In genomic region chr17:63774141-63774981, GRCh38 we compare ENCODE assay signal across 7 cellular contexts. TPM values are rescaled to one million over a fixed set of nuclear protein-coding genes. Genes with fewer than 3 reads are reported as not detected.
A peak's percentile ranks its signal among the peaks of the same experiment; 100 is the strongest.
DNase-seq lines count a peak whose midpoint lies in the region; ATAC-seq, FAIRE-seq and TF ChIP-seq lines count a peak whose summit lies in the region.

Gene DDX42 (plus strand): TSS chr17:63774170. CDS start chr17:63787050, 12,880 bp downstream.

- peaks cover 35% of the 10 kb centered on the region for H3K4me1 ChIP-seq in upper lobe of right lung

- H3K4me3 Mint-ChIP-seq in activated T-helper 17 cell treated with anti-CD3 and anti-CD28 coated beads, Interleukin-2, amount 50 U/mL, for 72 hours, result peak within 1 kb of the TSS; percentile 93

- H2AFZ ChIP-seq in neural cell (ENCODE audit: low read depth, low read length), result peak within 1 kb of the TSS; percentile 51

- H3K9ac ChIP-seq in neural cell (ENCODE audit: low read length), result peak within 1 kb of the TSS; percentile 96

- H3K79me2 ChIP-seq in neural cell (replicated peaks; ENCODE audit: insufficient read depth, low read length), result peaks cover 78% of the 10 kb centered on the region

- H3K4me2 ChIP-seq in neural cell (ENCODE audit: low read length), result peak within 1 kb of the TSS; percentile 99

- TF ChIP-seq RAD21 in neural cell (conservative IDR thresholded peaks at IDR 0.05), result no peak

- H3K9me3 ChIP-seq in neural cell (ENCODE audit: low read length), result no peaks in the 10 kb centered on the region
- H3K9me3 ChIP-seq in upper lobe of right lung, result no peaks in the 10 kb centered on the region

- peak; percentile 2 for ATAC-seq in HG02623 (IDR thresholded peaks at IDR 0.05; ENCODE audit: unreplicated experiment)
- peak; percentile 8 for ATAC-seq in activated T-helper 17 cell treated with anti-CD3 and anti-CD28 coated beads, Interleukin-2, amount 50 U/mL, for 72 hours (replicated peaks)
- ATAC-seq in upper lobe of right lung, result peak; percentile 22

- H3K27ac Mint-ChIP-seq in activated T-helper 17 cell treated with anti-CD3 and anti-CD28 coated beads, Interleukin-2, amount 50 U/mL, for 72 hours, result peak within 1 kb of the TSS; percentile 98

- no peaks in the 10 kb centered on the region for H3K9me2 ChIP-seq in neural cell (ENCODE audit: insufficient read depth, low read length)

- H3K27ac ChIP-seq in neural cell (ENCODE audit: low read length) (peak within 1 kb of the TSS; percentile 90), upper lobe of right lung (peak within 1 kb of the TSS; percentile 98)

- DNase-seq in GM12892 (ENCODE audit: insufficient read length) (peak; percentile 40), NCI-H69 (lab: John Stamatoyannopoulos, UW) (peak; percentile 79), fibroblast of pulmonary artery (ENCODE audit: low read depth) (peak; percentile 62), upper lobe of right lung (peak; percentile 94)

- peaks cover 100% of the 10 kb centered on the region for H3K36me3 Mint-ChIP-seq in activated T-helper 17 cell treated with anti-CD3 and anti-CD28 coated beads, Interleukin-2, amount 50 U/mL, for 72 hours (ENCODE audit: low read depth)

- intact Hi-C loops in upper lobe of right lung (cut with DNase I), result no loop called here

- FAIRE-seq in GM12892 (lab: Jason Lieb, UNC), result no peak

- no peaks in the 10 kb centered on the region for H3K27me3 Mint-ChIP-seq in activated T-helper 17 cell treated with anti-CD3 and anti-CD28 coated beads, Interleukin-2, amount 50 U/mL, for 72 hours

- H3K9me3 Mint-ChIP-seq in activated T-helper 17 cell treated with anti-CD3 and anti-CD28 coated beads, Interleukin-2, amount 50 U/mL, for 72 hours, result no peaks in the 10 kb centered on the region

- no peak; the same call in 1 of the 2 replicates for TF ChIP-seq POLR2A in GM12892 (IDR thresholded peaks at IDR 0.05; ENCODE audit: low read depth, low read length)

- H3K27me3 ChIP-seq in neural cell (ENCODE audit: insufficient read depth, low read depth, low read length), result no peaks in the 10 kb centered on the region
- H3K27me3 ChIP-seq in upper lobe of right lung, result no peaks in the 10 kb centered on the region

- peaks cover 27% of the 10 kb centered on the region for H3K4me1 Mint-ChIP-seq in activated T-helper 17 cell treated with anti-CD3 and anti-CD28 coated beads, Interleukin-2, amount 50 U/mL, for 72 hours

- TF ChIP-seq CTCF in fibroblast of pulmonary artery (IDR thresholded peaks at IDR 0.05; ENCODE audit: low read length, missing control alignments) (no peak), neural cell (IDR thresholded peaks at IDR 0.05; ENCODE audit: poor library complexity, severe bottlenecking) (no peak), upper lobe of right lung (IDR thresholded peaks at IDR 0.05) (no peak)

- TF ChIP-seq EP300 in neural cell (conservative IDR thresholded peaks at IDR 0.05; ENCODE audit: poor library complexity, severe bottlenecking), result no peak

- H3K4me3 ChIP-seq in fibroblast of pulmonary artery (replicated peaks; ENCODE audit: low read depth, low read length) (peak within 1 kb of the TSS; percentile 81), neural cell (ENCODE audit: low read length) (peak within 1 kb of the TSS; percentile 80), upper lobe of right lung (peak within 1 kb of the TSS; percentile 87)

- H4K20me1 ChIP-seq in neural cell (ENCODE audit: insufficient read depth), result peaks cover 16% of the 10 kb centered on the region

- H3K36me3 ChIP-seq in neural cell (ENCODE audit: insufficient read depth, low read length) (no peaks in the 10 kb centered on the region), upper lobe of right lung (peaks cover 25% of the 10 kb centered on the region)

- no peaks in the 10 kb centered on the region for H3F3A ChIP-seq in neural cell (ENCODE audit: insufficient read depth, low read length, poor library complexity, severe bottlenecking)

TF ChIP-seq in neural cell, 6 proteins besides CTCF, POLR2A, EP300 and RAD21:
- TF ChIP-seq POLR2AphosphoS5 (IDR thresholded peaks at IDR 0.05), result peak; percentile 95
- TF ChIP-seq TAF1 (IDR thresholded peaks at IDR 0.05; ENCODE audit: low read depth), result peak; percentile 58
- no peak for TF ChIP-seq EZH2 (IDR thresholded peaks at IDR 0.05; ENCODE audit: borderline replicate concordance, insufficient read depth, low read length, poor library complexity, severe bottlenecking)
- TF ChIP-seq REST (IDR thresholded peaks at IDR 0.05; ENCODE audit: borderline replicate concordance), result peak; percentile 87

RNA-seq across cellular contexts. Expression of gene DDX42, which starts in this region (rescaled TPM):
- 70.0 TPM for polyA plus RNA-seq in GM12892 (2012; ENCODE audit: missing spikeins)
- 100 to 1,000 TPM; 119 to 121 TPM for total RNA-seq in activated T-helper 17 cell treated with anti-CD3 and anti-CD28 coated beads, Interleukin-2, amount 50 U/mL, for 72 hours
- 114 and 115 TPM in 2 replicates for polyA plus RNA-seq in neural cell
- 136 and 142 TPM in 2 replicates for polyA minus RNA-seq in neural cell
- total RNA-seq in upper lobe of right lung, result 93.8 TPM

Comparison
In these comparisons a context has a peak if more than half of its experiments do, and no peak if none do; other contexts are left out.
1. Peak in every context shown above with its lines: DNase-seq, ATAC-seq, H3K4me3 ChIP-seq and H3K27ac ChIP-seq.
2. DNase-seq: peak in every context shown above with its lines; median percentile 94 in upper lobe of right lung; 79 in NCI-H69; 62 in fibroblast of pulmonary artery; 40 in GM12892.